1 cellular context compared by ENCODE assay signal in the genomic region with DNA sequence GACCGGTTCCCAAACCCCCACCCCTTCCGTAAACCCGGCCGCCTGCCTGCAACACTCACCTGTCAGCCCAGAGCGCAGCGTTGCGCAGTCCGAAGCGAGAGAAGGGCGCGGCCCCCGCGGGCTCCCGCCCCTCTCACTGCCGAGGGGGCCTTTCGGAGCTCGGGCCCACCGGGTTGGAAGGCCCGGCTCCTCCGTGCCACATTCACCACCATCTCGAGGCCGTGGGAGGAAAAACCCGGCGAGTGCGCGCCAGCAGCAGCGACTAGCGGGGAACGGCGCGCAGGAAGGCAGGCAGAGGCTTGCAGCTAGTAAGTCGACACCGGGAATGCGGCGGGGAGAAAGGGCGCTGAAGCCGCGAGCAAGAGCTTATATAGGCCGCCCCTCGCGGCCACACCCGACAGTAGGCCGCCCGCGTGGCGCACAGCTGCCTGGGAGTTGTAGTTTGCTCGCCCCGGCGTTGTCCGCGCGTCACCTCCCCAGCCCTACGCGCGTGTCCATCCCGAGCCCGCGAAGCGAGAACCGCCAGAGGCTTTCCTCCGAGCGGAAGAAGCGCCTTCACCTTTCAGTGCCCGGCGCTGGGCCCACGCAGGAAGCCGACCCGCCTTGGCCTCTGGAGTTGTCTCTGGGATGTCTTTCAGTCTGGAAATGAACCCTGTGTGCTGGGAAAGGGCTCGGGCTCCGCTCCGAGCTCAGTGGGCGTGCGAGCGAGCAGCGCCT.
TF ChIP-seq lines count a peak whose summit lies in the region.

No MANE protein-coding gene starts in this region.

TF ChIP-seq in K562, 482 proteins besides CTCF, POLR2A, EP300 and RAD21 (continued from another document and continues in another):
- TF ChIP-seq HNRNPK (IDR thresholded peaks at IDR 0.05; ENCODE audit: low read depth, low read length, poor library complexity, severe bottlenecking) (peak; percentile 57), BACH1 (tag; IDR thresholded peaks at IDR 0.05) (no peak), GABPA (tag; conservative IDR thresholded peaks at IDR 0.05; ENCODE audit: low read depth) (peak; percentile 59; the same call in 1 of the 2 replicates), NR3C1 (CRISPR knock-in tag; IDR thresholded peaks at IDR 0.05) (peak; percentile 51; the same call in 1 of the 2 replicates), NR2F6 (CRISPR knock-in tag; IDR thresholded peaks at IDR 0.05) (peak; percentile 67; the same call in 1 of the 2 replicates), ESRRB (CRISPR knock-in tag; IDR thresholded peaks at IDR 0.05; ENCODE audit: borderline replicate concordance) (no peak), ZNF347 (CRISPR knock-in tag; IDR thresholded peaks at IDR 0.05; ENCODE audit: low read depth) (no peak), NFATC3 (IDR thresholded peaks at IDR 0.05) (peak; percentile 69; the same call in 1 of the 2 replicates), PPARD (CRISPR knock-in tag; IDR thresholded peaks at IDR 0.05) (no peak), POLR2AphosphoS5 (IDR thresholded peaks at IDR 0.05; ENCODE audit: control insufficient read depth, insufficient read depth, low read depth, low read length) (peak; percentile 99), ELF2 (CRISPR knock-in tag; IDR thresholded peaks at IDR 0.05) (peak; percentile 39; the same call in 1 of the 2 replicates), GTF2A2 (tag; IDR thresholded peaks at IDR 0.05) (peak; percentile 98), ARID1B (IDR thresholded peaks at IDR 0.05) (peak; percentile 42; the same call in 1 of the 2 replicates), KDM2B (CRISPR knock-in tag; IDR thresholded peaks at IDR 0.05) (peak; percentile 93), SP1 (CRISPR knock-in tag; IDR thresholded peaks at IDR 0.05) (peak; percentile 97), TCF7 (IDR thresholded peaks at IDR 0.05; ENCODE audit: borderline replicate concordance) (peak; percentile 75; the same call in 1 of the 2 replicates), ETV6 (IDR thresholded peaks at IDR 0.05; ENCODE audit: borderline replicate concordance in 1 of 2, low read depth in 2 of 2, low read length in 1 of 2) (no peak; a peak in 1 of 4 replicates), ETV6 (CRISPR knock-in tag; IDR thresholded peaks at IDR 0.05; ENCODE audit: borderline replicate concordance) (peak; percentile 82; the same call in 1 of the 2 replicates), EHMT2 (IDR thresholded peaks at IDR 0.05) (no peak)
- TF ChIP-seq, protein P1, sequence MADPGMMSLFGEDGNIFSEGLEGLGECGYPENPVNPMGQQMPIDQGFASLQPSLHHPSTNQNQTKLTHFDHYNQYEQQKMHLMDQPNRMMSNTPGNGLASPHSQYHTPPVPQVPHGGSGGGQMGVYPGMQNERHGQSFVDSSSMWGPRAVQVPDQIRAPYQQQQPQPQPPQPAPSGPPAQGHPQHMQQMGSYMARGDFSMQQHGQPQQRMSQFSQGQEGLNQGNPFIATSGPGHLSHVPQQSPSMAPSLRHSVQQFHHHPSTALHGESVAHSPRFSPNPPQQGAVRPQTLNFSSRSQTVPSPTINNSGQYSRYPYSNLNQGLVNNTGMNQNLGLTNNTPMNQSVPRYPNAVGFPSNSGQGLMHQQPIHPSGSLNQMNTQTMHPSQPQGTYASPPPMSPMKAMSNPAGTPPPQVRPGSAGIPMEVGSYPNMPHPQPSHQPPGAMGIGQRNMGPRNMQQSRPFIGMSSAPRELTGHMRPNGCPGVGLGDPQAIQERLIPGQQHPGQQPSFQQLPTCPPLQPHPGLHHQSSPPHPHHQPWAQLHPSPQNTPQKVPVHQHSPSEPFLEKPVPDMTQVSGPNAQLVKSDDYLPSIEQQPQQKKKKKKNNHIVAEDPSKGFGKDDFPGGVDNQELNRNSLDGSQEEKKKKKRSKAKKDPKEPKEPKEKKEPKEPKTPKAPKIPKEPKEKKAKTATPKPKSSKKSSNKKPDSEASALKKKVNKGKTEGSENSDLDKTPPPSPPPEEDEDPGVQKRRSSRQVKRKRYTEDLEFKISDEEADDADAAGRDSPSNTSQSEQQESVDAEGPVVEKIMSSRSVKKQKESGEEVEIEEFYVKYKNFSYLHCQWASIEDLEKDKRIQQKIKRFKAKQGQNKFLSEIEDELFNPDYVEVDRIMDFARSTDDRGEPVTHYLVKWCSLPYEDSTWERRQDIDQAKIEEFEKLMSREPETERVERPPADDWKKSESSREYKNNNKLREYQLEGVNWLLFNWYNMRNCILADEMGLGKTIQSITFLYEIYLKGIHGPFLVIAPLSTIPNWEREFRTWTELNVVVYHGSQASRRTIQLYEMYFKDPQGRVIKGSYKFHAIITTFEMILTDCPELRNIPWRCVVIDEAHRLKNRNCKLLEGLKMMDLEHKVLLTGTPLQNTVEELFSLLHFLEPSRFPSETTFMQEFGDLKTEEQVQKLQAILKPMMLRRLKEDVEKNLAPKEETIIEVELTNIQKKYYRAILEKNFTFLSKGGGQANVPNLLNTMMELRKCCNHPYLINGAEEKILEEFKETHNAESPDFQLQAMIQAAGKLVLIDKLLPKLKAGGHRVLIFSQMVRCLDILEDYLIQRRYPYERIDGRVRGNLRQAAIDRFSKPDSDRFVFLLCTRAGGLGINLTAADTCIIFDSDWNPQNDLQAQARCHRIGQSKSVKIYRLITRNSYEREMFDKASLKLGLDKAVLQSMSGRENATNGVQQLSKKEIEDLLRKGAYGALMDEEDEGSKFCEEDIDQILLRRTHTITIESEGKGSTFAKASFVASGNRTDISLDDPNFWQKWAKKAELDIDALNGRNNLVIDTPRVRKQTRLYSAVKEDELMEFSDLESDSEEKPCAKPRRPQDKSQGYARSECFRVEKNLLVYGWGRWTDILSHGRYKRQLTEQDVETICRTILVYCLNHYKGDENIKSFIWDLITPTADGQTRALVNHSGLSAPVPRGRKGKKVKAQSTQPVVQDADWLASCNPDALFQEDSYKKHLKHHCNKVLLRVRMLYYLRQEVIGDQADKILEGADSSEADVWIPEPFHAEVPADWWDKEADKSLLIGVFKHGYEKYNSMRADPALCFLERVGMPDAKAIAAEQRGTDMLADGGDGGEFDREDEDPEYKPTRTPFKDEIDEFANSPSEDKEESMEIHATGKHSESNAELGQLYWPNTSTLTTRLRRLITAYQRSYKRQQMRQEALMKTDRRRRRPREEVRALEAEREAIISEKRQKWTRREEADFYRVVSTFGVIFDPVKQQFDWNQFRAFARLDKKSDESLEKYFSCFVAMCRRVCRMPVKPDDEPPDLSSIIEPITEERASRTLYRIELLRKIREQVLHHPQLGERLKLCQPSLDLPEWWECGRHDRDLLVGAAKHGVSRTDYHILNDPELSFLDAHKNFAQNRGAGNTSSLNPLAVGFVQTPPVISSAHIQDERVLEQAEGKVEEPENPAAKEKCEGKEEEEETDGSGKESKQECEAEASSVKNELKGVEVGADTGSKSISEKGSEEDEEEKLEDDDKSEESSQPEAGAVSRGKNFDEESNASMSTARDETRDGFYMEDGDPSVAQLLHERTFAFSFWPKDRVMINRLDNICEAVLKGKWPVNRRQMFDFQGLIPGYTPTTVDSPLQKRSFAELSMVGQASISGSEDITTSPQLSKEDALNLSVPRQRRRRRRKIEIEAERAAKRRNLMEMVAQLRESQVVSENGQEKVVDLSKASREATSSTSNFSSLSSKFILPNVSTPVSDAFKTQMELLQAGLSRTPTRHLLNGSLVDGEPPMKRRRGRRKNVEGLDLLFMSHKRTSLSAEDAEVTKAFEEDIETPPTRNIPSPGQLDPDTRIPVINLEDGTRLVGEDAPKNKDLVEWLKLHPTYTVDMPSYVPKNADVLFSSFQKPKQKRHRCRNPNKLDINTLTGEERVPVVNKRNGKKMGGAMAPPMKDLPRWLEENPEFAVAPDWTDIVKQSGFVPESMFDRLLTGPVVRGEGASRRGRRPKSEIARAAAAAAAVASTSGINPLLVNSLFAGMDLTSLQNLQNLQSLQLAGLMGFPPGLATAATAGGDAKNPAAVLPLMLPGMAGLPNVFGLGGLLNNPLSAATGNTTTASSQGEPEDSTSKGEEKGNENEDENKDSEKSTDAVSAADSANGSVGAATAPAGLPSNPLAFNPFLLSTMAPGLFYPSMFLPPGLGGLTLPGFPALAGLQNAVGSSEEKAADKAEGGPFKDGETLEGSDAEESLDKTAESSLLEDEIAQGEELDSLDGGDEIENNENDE (IDR thresholded peaks at IDR 0.05; ENCODE audit: low read depth, low read length) = no peak
- TF ChIP-seq, protein P2, sequence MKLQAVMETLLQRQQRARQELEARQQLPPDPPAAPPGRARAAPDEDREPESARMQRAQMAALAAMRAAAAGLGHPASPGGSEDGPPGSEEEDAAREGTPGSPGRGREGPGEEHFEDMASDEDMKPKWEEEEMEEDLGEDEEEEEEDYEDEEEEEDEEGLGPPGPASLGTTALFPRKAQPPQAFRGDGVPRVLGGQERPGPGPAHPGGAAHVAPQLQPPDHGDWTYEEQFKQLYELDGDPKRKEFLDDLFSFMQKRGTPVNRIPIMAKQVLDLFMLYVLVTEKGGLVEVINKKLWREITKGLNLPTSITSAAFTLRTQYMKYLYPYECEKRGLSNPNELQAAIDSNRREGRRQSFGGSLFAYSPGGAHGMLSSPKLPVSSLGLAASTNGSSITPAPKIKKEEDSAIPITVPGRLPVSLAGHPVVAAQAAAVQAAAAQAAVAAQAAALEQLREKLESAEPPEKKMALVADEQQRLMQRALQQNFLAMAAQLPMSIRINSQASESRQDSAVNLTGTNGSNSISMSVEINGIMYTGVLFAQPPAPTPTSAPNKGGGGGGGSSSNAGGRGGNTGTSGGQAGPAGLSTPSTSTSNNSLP (IDR thresholded peaks at IDR 0.05; ENCODE audit: borderline replicate concordance, low read depth, low read length) = peak; percentile 15; the same call in 1 of the 2 replicates
- TF ChIP-seq, protein P3, sequence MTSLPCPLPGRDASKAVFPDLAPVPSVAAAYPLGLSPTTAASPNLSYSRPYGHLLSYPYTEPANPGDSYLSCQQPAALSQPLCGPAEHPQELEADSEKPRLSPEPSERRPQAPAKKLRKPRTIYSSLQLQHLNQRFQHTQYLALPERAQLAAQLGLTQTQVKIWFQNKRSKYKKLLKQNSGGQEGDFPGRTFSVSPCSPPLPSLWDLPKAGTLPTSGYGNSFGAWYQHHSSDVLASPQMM (CRISPR knock-in tag; IDR thresholded peaks at IDR 0.05) = no peak
- TF ChIP-seq, protein P4, sequence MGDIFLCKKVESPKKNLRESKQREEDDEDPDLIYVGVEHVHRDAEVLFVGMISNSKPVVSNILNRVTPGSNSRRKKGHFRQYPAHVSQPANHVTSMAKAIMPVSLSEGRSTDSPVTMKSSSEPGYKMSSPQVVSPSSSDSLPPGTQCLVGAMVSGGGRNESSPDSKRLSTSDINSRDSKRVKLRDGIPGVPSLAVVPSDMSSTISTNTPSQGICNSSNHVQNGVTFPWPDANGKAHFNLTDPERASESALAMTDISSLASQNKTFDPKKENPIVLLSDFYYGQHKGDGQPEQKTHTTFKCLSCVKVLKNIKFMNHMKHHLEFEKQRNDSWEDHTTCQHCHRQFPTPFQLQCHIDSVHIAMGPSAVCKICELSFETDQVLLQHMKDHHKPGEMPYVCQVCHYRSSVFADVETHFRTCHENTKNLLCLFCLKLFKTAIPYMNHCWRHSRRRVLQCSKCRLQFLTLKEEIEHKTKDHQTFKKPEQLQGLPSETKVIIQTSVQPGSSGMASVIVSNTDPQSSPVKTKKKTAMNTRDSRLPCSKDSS (IDR thresholded peaks at IDR 0.05; ENCODE audit: low read depth, partially characterized antibody) = no peak
- TF ChIP-seq, protein P5, sequence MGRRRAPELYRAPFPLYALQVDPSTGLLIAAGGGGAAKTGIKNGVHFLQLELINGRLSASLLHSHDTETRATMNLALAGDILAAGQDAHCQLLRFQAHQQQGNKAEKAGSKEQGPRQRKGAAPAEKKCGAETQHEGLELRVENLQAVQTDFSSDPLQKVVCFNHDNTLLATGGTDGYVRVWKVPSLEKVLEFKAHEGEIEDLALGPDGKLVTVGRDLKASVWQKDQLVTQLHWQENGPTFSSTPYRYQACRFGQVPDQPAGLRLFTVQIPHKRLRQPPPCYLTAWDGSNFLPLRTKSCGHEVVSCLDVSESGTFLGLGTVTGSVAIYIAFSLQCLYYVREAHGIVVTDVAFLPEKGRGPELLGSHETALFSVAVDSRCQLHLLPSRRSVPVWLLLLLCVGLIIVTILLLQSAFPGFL (CRISPR knock-in tag; IDR thresholded peaks at IDR 0.05) = peak; percentile 76
- TF ChIP-seq, protein P6, sequence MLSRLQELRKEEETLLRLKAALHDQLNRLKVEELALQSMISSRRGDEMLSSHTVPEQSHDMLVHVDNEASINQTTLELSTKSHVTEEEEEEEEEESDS (CRISPR knock-in tag; IDR thresholded peaks at IDR 0.05) = no peak
- TF ChIP-seq, protein P7, sequence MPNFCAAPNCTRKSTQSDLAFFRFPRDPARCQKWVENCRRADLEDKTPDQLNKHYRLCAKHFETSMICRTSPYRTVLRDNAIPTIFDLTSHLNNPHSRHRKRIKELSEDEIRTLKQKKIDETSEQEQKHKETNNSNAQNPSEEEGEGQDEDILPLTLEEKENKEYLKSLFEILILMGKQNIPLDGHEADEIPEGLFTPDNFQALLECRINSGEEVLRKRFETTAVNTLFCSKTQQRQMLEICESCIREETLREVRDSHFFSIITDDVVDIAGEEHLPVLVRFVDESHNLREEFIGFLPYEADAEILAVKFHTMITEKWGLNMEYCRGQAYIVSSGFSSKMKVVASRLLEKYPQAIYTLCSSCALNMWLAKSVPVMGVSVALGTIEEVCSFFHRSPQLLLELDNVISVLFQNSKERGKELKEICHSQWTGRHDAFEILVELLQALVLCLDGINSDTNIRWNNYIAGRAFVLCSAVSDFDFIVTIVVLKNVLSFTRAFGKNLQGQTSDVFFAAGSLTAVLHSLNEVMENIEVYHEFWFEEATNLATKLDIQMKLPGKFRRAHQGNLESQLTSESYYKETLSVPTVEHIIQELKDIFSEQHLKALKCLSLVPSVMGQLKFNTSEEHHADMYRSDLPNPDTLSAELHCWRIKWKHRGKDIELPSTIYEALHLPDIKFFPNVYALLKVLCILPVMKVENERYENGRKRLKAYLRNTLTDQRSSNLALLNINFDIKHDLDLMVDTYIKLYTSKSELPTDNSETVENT (CRISPR knock-in tag; IDR thresholded peaks at IDR 0.05) = peak; percentile 95
- TF ChIP-seq, protein P8, sequence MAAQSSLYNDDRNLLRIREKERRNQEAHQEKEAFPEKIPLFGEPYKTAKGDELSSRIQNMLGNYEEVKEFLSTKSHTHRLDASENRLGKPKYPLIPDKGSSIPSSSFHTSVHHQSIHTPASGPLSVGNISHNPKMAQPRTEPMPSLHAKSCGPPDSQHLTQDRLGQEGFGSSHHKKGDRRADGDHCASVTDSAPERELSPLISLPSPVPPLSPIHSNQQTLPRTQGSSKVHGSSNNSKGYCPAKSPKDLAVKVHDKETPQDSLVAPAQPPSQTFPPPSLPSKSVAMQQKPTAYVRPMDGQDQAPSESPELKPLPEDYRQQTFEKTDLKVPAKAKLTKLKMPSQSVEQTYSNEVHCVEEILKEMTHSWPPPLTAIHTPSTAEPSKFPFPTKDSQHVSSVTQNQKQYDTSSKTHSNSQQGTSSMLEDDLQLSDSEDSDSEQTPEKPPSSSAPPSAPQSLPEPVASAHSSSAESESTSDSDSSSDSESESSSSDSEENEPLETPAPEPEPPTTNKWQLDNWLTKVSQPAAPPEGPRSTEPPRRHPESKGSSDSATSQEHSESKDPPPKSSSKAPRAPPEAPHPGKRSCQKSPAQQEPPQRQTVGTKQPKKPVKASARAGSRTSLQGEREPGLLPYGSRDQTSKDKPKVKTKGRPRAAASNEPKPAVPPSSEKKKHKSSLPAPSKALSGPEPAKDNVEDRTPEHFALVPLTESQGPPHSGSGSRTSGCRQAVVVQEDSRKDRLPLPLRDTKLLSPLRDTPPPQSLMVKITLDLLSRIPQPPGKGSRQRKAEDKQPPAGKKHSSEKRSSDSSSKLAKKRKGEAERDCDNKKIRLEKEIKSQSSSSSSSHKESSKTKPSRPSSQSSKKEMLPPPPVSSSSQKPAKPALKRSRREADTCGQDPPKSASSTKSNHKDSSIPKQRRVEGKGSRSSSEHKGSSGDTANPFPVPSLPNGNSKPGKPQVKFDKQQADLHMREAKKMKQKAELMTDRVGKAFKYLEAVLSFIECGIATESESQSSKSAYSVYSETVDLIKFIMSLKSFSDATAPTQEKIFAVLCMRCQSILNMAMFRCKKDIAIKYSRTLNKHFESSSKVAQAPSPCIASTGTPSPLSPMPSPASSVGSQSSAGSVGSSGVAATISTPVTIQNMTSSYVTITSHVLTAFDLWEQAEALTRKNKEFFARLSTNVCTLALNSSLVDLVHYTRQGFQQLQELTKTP (IDR thresholded peaks at IDR 0.05; ENCODE audit: low read depth in 1 of 2, partially characterized antibody in 2 of 2) = peak in 1 of 2 experiments; percentile 85
